ENCODE assay signal across 8 cellular contexts in genomic region chr5:131264453-131265200, GRCh38. TPM values are rescaled to one million over a fixed set of nuclear protein-coding genes. Genes with fewer than 3 reads are reported as not detected.
DNase-seq lines count a peak whose midpoint lies in the region; ATAC-seq and TF ChIP-seq lines count a peak whose summit lies in the region.

No MANE protein-coding gene starts in this region.

- intact Hi-C loops in heart right ventricle (cut with DNase I) (loop anchor here in 8 of 10 donors (2.0 to 10.0 kb wide), 8 partner anchors 92 to 150 kb away; partner anchors contain the start of genes HINT1 (in 4 of the 8) and LYRM7 (in 2 of the 8)), posterior cingulate gyrus (cut with DNase I) (loop anchor here (2.0 to 10.0 kb wide), 3 partner anchors 100 to 152 kb away; partner anchors contain the start of gene HINT1)

- DNase-seq in DMS114 treated with DMSO at 0.1 percent for 48 hours (lab: John Stamatoyannopoulos, UW; ENCODE audit: unreplicated experiment) (peak; percentile 42), H7 (peak; percentile 70), NT2/D1 (ENCODE audit: low read depth, low spot score) (no peak), heart right ventricle (peak in 1 of 2 donors; percentile 31), posterior cingulate gyrus (peak in 7 of 10 donors; percentile 18 to 85 (median 22)), GM19240 (ENCODE audit: insufficient read length, low spot score) (no peak), NCI-H2081 treated with DMSO at 0.1 percent for 48 hours (lab: John Stamatoyannopoulos, UW) (no peak)

- peak overlapping the region; percentile 98 for H3K4me3 Mint-ChIP-seq in activated naive CD4-positive, alpha-beta T cell treated with anti-CD3 and anti-CD28 coated beads, Interleukin-2, amount 50 U/mL, for 24 hours

- H3K9me3 ChIP-seq in NT2/D1 (ENCODE audit: insufficient read depth, low read length) (no peaks in the 10 kb centered on the region), heart right ventricle (no peaks in the 10 kb centered on the region)

- H3K27me3 Mint-ChIP-seq in activated naive CD4-positive, alpha-beta T cell treated with anti-CD3 and anti-CD28 coated beads, Interleukin-2, amount 50 U/mL, for 24 hours, result no peaks in the 10 kb centered on the region

- peak overlapping the region; percentile 99 for H3K27ac Mint-ChIP-seq in activated naive CD4-positive, alpha-beta T cell treated with anti-CD3 and anti-CD28 coated beads, Interleukin-2, amount 50 U/mL, for 24 hours

- H3K4me1 ChIP-seq in NT2/D1 (ENCODE audit: insufficient read depth, insufficient read length), result no peaks in the 10 kb centered on the region
- peaks cover 0 to 64% (median 22%) of the 10 kb centered on the region in 9 donors for H3K4me1 ChIP-seq in heart right ventricle

- 3% methylated on average over 37 of the region's 37 CpGs for WGBS in heart right ventricle, 2 donors

- peak overlapping the region; percentile 90 for H3K9ac ChIP-seq in NT2/D1 (ENCODE audit: insufficient read length, low read depth)

- peaks cover 59% of the 10 kb centered on the region for H3K4me1 Mint-ChIP-seq in activated naive CD4-positive, alpha-beta T cell treated with anti-CD3 and anti-CD28 coated beads, Interleukin-2, amount 50 U/mL, for 24 hours

- peaks cover 12% of the 10 kb centered on the region for H3K36me3 Mint-ChIP-seq in activated naive CD4-positive, alpha-beta T cell treated with anti-CD3 and anti-CD28 coated beads, Interleukin-2, amount 50 U/mL, for 24 hours

- H3K36me3 ChIP-seq in H7 (replicated peaks; ENCODE audit: control insufficient read depth, insufficient read depth, low read length), result no peaks in the 10 kb centered on the region
- H3K36me3 ChIP-seq in NT2/D1 (ENCODE audit: insufficient read depth, insufficient read length, low read length), result no peaks in the 10 kb centered on the region
- H3K36me3 ChIP-seq in heart right ventricle, result no peaks in the 10 kb centered on the region

- no peaks in the 10 kb centered on the region for H3K27me3 ChIP-seq in H7 (ENCODE audit: control insufficient read depth, insufficient read depth, low read length)
- H3K27me3 ChIP-seq in NT2/D1 (ENCODE audit: insufficient read depth, insufficient read length), result no peaks in the 10 kb centered on the region
- H3K27me3 ChIP-seq in heart right ventricle, result no peaks in the 10 kb centered on the region

- peak overlapping the region; percentile 21 to 98 (median 88) for H3K27ac ChIP-seq in heart right ventricle

- ATAC-seq in heart right ventricle, result peak in 7 of 8 donors; percentile 11 to 45 (median 25)

- peak overlapping the region; percentile 99 for H3K4me3 ChIP-seq in H7 (ENCODE audit: insufficient read depth, low read depth, low read length)
- H3K4me3 ChIP-seq in NT2/D1 (ENCODE audit: insufficient read length, low read depth), result peak overlapping the region; percentile 70
- H3K4me3 ChIP-seq in heart right ventricle, result peak overlapping the region; percentile 69 to 98 (median 94)

- no peaks in the 10 kb centered on the region for H3K9me3 Mint-ChIP-seq in activated naive CD4-positive, alpha-beta T cell treated with anti-CD3 and anti-CD28 coated beads, Interleukin-2, amount 50 U/mL, for 24 hours

- TF ChIP-seq CTCF in heart right ventricle (IDR thresholded peaks at IDR 0.05), result no peak

RNA-seq across cellular contexts. Expression of gene CDC42SE2, which starts 0.8 kb away (rescaled TPM):
- total RNA-seq in H7 (2014; rRNA removed; shearing (Covaris generic)), result 25.9 and 36.6 TPM in 2 replicates
- 10 to 100 TPM in 9 of 10 donors, 1 to 10 TPM in 1; 9.3 to 25.8 (median 11.4) TPM for total RNA-seq in heart right ventricle
- 1 to 10 TPM; 5.4 to 7.8 TPM for polyA plus RNA-seq in heart right ventricle

Comparison
In these comparisons a context has a peak if more than half of its experiments do, and no peak if none do; other contexts are left out.
1. DNase-seq: peak in DMS114 treated with DMSO at 0.1 percent for 48 hours (single experiment), H7 (single experiment) and posterior cingulate gyrus (7 of 10); none in NT2/D1 (single experiment), GM19240 (single experiment) and NCI-H2081 treated with DMSO at 0.1 percent for 48 hours (single experiment).
2. Peak in every context shown above with its lines, with median percentiles within 50 percentile points of each other: H3K4me3 ChIP-seq.